17 cellular contexts compared by ENCODE assay signal in genomic region chr2:63881208-63881607, GRCh38. TPM values are rescaled to one million over a fixed set of nuclear protein-coding genes. Genes with fewer than 3 reads are reported as not detected.
DNase-seq lines count a peak whose midpoint lies in the region; ATAC-seq and TF ChIP-seq lines count a peak whose summit lies in the region.
"Had no signal": no experiment of that assay in that cellular context is flagged by ENCODE, and none has a peak within 500 bp of the region (broad histone marks: within the 10 kb centered on the region; RNA-seq: fewer than 3 reads in every experiment).

No MANE protein-coding gene starts in this region.

- H3K9me3 Mint-ChIP-seq in naive B cell: no peaks in the 10 kb centered on the region
- no peaks in the 10 kb centered on the region for H3K9me3 Mint-ChIP-seq in progenitor cell of endocrine pancreas (ENCODE audit: low read depth)

- H3K4me1 Mint-ChIP-seq in T-helper 17 cell (peaks cover 22% of the 10 kb centered on the region), naive B cell (peaks cover 0 to 6% (median 0%) of the 10 kb centered on the region in 3 donors), progenitor cell of endocrine pancreas (ENCODE audit: low read depth) (peaks cover 8% of the 10 kb centered on the region)

- H3K4me3 Mint-ChIP-seq in T-helper 17 cell: no peak overlapping the region
- no peak overlapping the region for H3K4me3 Mint-ChIP-seq in naive B cell
- H3K4me3 Mint-ChIP-seq in progenitor cell of endocrine pancreas (ENCODE audit: low read depth): no peak overlapping the region

- ATAC-seq in DND-41 (ENCODE audit: insufficient read depth, low read depth) (no peak), T-helper 17 cell (no peak), naive B cell (ENCODE audit: low read depth in 2 of 2) (no peak), HG03442 (IDR thresholded peaks at IDR 0.05; ENCODE audit: unreplicated experiment) (no peak)
- ATAC-seq: Right ventricle myocardium inferior had no signal

- H3K4me1 ChIP-seq in DND-41 (ENCODE audit: insufficient read depth, low read length): peaks cover 29% of the 10 kb centered on the region
- H3K4me1 ChIP-seq: colonic mucosa had no signal

- no peak overlapping the region for H3K9ac ChIP-seq in DND-41 (ENCODE audit: low read depth, low read length)
- H3K9ac ChIP-seq: KMS-11 had no signal

- DNase-seq in DMS53 (lab: John Stamatoyannopoulos, UW) (peak; percentile 62), DMS53 treated with DMSO at 0.1 percent for 48 hours (lab: John Stamatoyannopoulos, UW; ENCODE audit: unreplicated experiment) (no peak), DND-41 (no peak), T-helper 17 cell (no peak), naive B cell (no peak), progenitor cell of endocrine pancreas (ENCODE audit: low spot score, unreplicated experiment) (no peak)
- DNase-seq in NK-92 treated with Interleukin-12 subunit alpha and Interleukin-12 subunit beta, amount 100 ng/mL, for 24 hours (lab: John Stamatoyannopoulos, UW): no peak
- DNase-seq: 8988T; activated CD4-positive, alpha-beta T cell treated with anti-CD3 and anti-CD28 coated beads for 4 hours; aorta; colonic mucosa; NCI-H146; posterior cingulate gyrus had no signal

- H3K27ac Mint-ChIP-seq in T-helper 17 cell: peak overlapping the region; percentile 79
- H3K27ac Mint-ChIP-seq in naive B cell: peak overlapping the region in 5 of 6 donors; percentile 34 to 72 (median 50)
- no peak overlapping the region for H3K27ac Mint-ChIP-seq in progenitor cell of endocrine pancreas

- TF ChIP-seq CTCF in DND-41 (IDR thresholded peaks at IDR 0.05; ENCODE audit: borderline replicate concordance, extremely low read depth, low read length, poor library complexity, severe bottlenecking): no peak
- TF ChIP-seq CTCF in progenitor cell of endocrine pancreas (IDR thresholded peaks at IDR 0.05; ENCODE audit: unreplicated experiment): no peak

- H3K27me3 Mint-ChIP-seq in T-helper 17 cell (no peaks in the 10 kb centered on the region), naive B cell (no peaks in the 10 kb centered on the region), progenitor cell of endocrine pancreas (no peaks in the 10 kb centered on the region)

- H3K36me3 ChIP-seq in DND-41 (ENCODE audit: insufficient read depth, low read length): peaks cover 86% of the 10 kb centered on the region

- H3K4me2 ChIP-seq in DND-41 (ENCODE audit: insufficient read depth, low read length): no peak overlapping the region
- H3K4me2 ChIP-seq: KMS-11 had no signal

- H2AFZ ChIP-seq in DND-41 (ENCODE audit: low read depth, low read length): no peak overlapping the region

- no peak overlapping the region for H3K4me3 ChIP-seq in DND-41 (ENCODE audit: low read depth in 1 of 2, low read length in 2 of 2)
- H3K4me3 ChIP-seq: colonic mucosa had no signal

- no peaks in the 10 kb centered on the region for H3K27me3 ChIP-seq in DND-41 (ENCODE audit: insufficient read depth, low read length, poor library complexity)
- H3K27me3 ChIP-seq: colonic mucosa had no signal

- H3K9me3 ChIP-seq in DND-41 (ENCODE audit: insufficient read depth, low read length, severe bottlenecking) (no peaks in the 10 kb centered on the region), T-helper 17 cell (ENCODE audit: control insufficient read depth, low read length, poor library complexity, severe bottlenecking) (no peaks in the 10 kb centered on the region)
- H3K9me3 ChIP-seq: colonic mucosa had no signal

- H3K36me3 Mint-ChIP-seq in T-helper 17 cell (ENCODE audit: low read depth): no peaks in the 10 kb centered on the region
- peaks cover 0 to 28% of the 10 kb centered on the region in 2 donors for H3K36me3 Mint-ChIP-seq in naive B cell
- H3K36me3 Mint-ChIP-seq in progenitor cell of endocrine pancreas (ENCODE audit: insufficient read depth): peaks cover 25% of the 10 kb centered on the region

- H4K20me1 ChIP-seq in DND-41 (ENCODE audit: insufficient read depth, low read length): peaks cover 40% of the 10 kb centered on the region

- H3K27ac ChIP-seq in DND-41 (ENCODE audit: low read length): peak overlapping the region; percentile 30; the same call in 1 of the 2 replicates
- H3K27ac ChIP-seq: C4-2B, colonic mucosa, KMS-11 had no signal

- peaks cover 83% of the 10 kb centered on the region for H3K79me2 ChIP-seq in DND-41 (ENCODE audit: insufficient read depth, low read length)

RNA-seq across cellular contexts. Expression of gene UGP2, which starts 39.5 kb away (rescaled TPM):
- total RNA-seq in T-helper 17 cell (10 to 100 TPM; 68.7 to 82.7 TPM), progenitor cell of endocrine pancreas (76.6 and 81.2 TPM in 2 replicates)
- polyA plus RNA-seq in naive B cell (ENCODE audit: low read depth in 6 of 6): 100 to 1,000 TPM in 5 of 6 donors, 10 to 100 TPM in 1; 94.3 to 152 (median 115) TPM
